ENCODE assay signal across 1 cellular context in genomic region chr2:237591021-237591370, GRCh38.
TF ChIP-seq lines count a peak whose summit lies in the region.

No MANE protein-coding gene starts in this region.

TF ChIP-seq in H1, 55 proteins besides CTCF, POLR2A, EP300 and RAD21:
- TF ChIP-seq SP2 (IDR thresholded peaks at IDR 0.05; ENCODE audit: low read length) (no peak), POLR2AphosphoS5 (IDR thresholded peaks at IDR 0.05; ENCODE audit: low read depth, low read length) (no peak; the same call in 1 of the 2 replicates), CHD2 (IDR thresholded peaks at IDR 0.05; ENCODE audit: low read length) (no peak), GTF2F1 (IDR thresholded peaks at IDR 0.05; ENCODE audit: borderline replicate concordance, low read depth, low read length) (no peak), JUN (IDR thresholded peaks at IDR 0.05; ENCODE audit: low read depth, low read length) (no peak), CHD1 (IDR thresholded peaks at IDR 0.05; ENCODE audit: low read depth, low read length) (no peak), HDAC6 (IDR thresholded peaks at IDR 0.05; ENCODE audit: low read depth, low read length) (no peak), FOSL1 (IDR thresholded peaks at IDR 0.05; ENCODE audit: insufficient read depth, low read depth, low read length) (no peak), RNF2 (IDR thresholded peaks at IDR 0.05; ENCODE audit: borderline replicate concordance, low read depth, low read length, missing control alignments, poor library complexity, severe bottlenecking) (no peak), TCF12 (IDR thresholded peaks at IDR 0.05; ENCODE audit: low read depth, low read length) (0 out of 2 replicates have a peak, but pooled peaks have one; percentile 23), SP1 (IDR thresholded peaks at IDR 0.05; ENCODE audit: low read depth, low read length) (no peak), RBBP5 (IDR thresholded peaks at IDR 0.05; ENCODE audit: borderline replicate concordance, low read depth, low read length) (no peak), SIN3A (conservative IDR thresholded peaks at IDR 0.05 in 1 of 2, IDR thresholded peaks at IDR 0.05 in 1 of 2; ENCODE audit: low read depth in 1 of 2, low read length in 2 of 2) (no peak), SUZ12 (IDR thresholded peaks at IDR 0.05; ENCODE audit: low read length) (no peak), ASH2L (IDR thresholded peaks at IDR 0.05; ENCODE audit: low read length) (no peak), NRF1 (IDR thresholded peaks at IDR 0.05; ENCODE audit: low read depth, low read length) (no peak), TBP (IDR thresholded peaks at IDR 0.05; ENCODE audit: low read depth, low read length) (peak; percentile 62), BACH1 (IDR thresholded peaks at IDR 0.05; ENCODE audit: low read length) (no peak), MAX (IDR thresholded peaks at IDR 0.05) (peak; percentile 51; the same call in 1 of the 2 replicates), CBX8 (IDR thresholded peaks at IDR 0.05; ENCODE audit: borderline replicate concordance, low read depth, low read length) (no peak), KDM5A (IDR thresholded peaks at IDR 0.05; ENCODE audit: low read length) (no peak), NANOG (IDR thresholded peaks at IDR 0.05; ENCODE audit: insufficient read depth, low read depth, low read length, poor library complexity, severe bottlenecking) (no peak), TEAD4 (IDR thresholded peaks at IDR 0.05; ENCODE audit: low read depth, low read length) (no peak), SIRT6 (IDR thresholded peaks at IDR 0.05; ENCODE audit: low read length) (no peak), JUND (IDR thresholded peaks at IDR 0.05; ENCODE audit: low read length) (no peak), POU5F1 (IDR thresholded peaks at IDR 0.05; ENCODE audit: low read depth, low read length) (no peak), E2F6 (IDR thresholded peaks at IDR 0.05) (no peak), CBX5 (IDR thresholded peaks at IDR 0.05; ENCODE audit: low read depth, low read length) (no peak), RFX5 (IDR thresholded peaks at IDR 0.05; ENCODE audit: borderline replicate concordance, low read depth, low read length) (no peak), PHF8 (conservative IDR thresholded peaks at IDR 0.05; ENCODE audit: low read depth, low read length) (no peak), EZH2 (IDR thresholded peaks at IDR 0.05; ENCODE audit: low read depth, low read length, severe bottlenecking) (no peak), ATF2 (IDR thresholded peaks at IDR 0.05; ENCODE audit: low read length) (0 out of 2 replicates have a peak, but pooled peaks have one; percentile 15), ATF3 (IDR thresholded peaks at IDR 0.05; ENCODE audit: insufficient read depth, low read depth, low read length) (no peak), SRF (IDR thresholded peaks at IDR 0.05; ENCODE audit: low read depth, low read length) (no peak), USF2 (IDR thresholded peaks at IDR 0.05; ENCODE audit: low read length) (no peak), SIX5 (IDR thresholded peaks at IDR 0.05; ENCODE audit: low read depth, low read length) (no peak), CHD7 (IDR thresholded peaks at IDR 0.05; ENCODE audit: insufficient replicate concordance, low read length) (no peak), CTBP2 (IDR thresholded peaks at IDR 0.05; ENCODE audit: borderline replicate concordance, insufficient read depth, insufficient read length, low read length) (no peak), TAF1 (IDR thresholded peaks at IDR 0.05; ENCODE audit: low read depth, low read length) (peak; percentile 75), RXRA (IDR thresholded peaks at IDR 0.05; ENCODE audit: insufficient read depth, low read depth, low read length) (no peak), HDAC2 (IDR thresholded peaks at IDR 0.05; ENCODE audit: borderline replicate concordance in 1 of 2, low read depth in 2 of 2, low read length in 2 of 2) (no peak), TAF7 (optimal IDR thresholded peaks at IDR 0.05; ENCODE audit: borderline replicate concordance, low read depth, low read length) (peak; percentile 68), EGR1 (IDR thresholded peaks at IDR 0.05; ENCODE audit: borderline replicate concordance, low read depth, low read length) (no peak), MAFK (IDR thresholded peaks at IDR 0.05; ENCODE audit: low read depth, low read length) (no peak)
